Comparison of ENCODE assay signal across 17 cellular contexts in the genomic region with DNA sequence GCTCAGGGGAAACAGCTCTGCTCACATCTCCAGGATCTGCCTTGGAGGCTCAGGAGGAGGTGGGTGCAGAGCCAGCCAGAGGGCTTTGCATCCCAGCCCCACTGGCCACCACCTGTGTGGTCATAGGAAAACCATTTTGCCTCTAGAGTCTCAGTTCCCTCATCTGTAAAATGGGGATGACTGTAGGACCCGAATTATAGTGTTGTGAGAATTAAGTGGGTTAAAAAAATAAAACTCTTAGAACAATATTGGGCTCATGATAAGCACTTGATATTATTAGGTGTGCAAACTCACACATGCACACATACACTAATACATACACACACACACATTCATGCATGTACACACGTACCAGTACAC. TPM values are rescaled to one million over a fixed set of nuclear protein-coding genes. Genes with fewer than 3 reads are reported as not detected.
A peak's percentile ranks its signal among the peaks of the same experiment; 100 is the strongest.
DNase-seq lines count a peak whose midpoint lies in the region; ATAC-seq, FAIRE-seq and TF ChIP-seq lines count a peak whose summit lies in the region.
"Had no signal": no experiment of that assay in that cellular context is flagged by ENCODE, and none has a peak within 500 bp of the region (broad histone marks: within the 10 kb centered on the region; RNA-seq: fewer than 3 reads in every experiment).

No MANE protein-coding gene starts in this region.

- no peak overlapping the region for H3K9ac ChIP-seq in rectal smooth muscle tissue (ENCODE audit: low read length)

- H3K36me3 ChIP-seq in heart left ventricle (no peaks in the 10 kb centered on the region), rectal smooth muscle tissue (ENCODE audit: control insufficient read depth, insufficient read depth, low read length) (no peaks in the 10 kb centered on the region)

- H3K27me3 Mint-ChIP-seq in natural killer cell treated with Interleukin-12 subunit alpha and Interleukin-12 subunit beta and Interleukin-15 and Interleukin-18, amount 100 ng/mL, for 72 hours, result peaks cover 34 to 42% of the 10 kb centered on the region in 2 donors

- no peaks in the 10 kb centered on the region for H3K36me3 Mint-ChIP-seq in natural killer cell treated with Interleukin-12 subunit alpha and Interleukin-12 subunit beta and Interleukin-15 and Interleukin-18, amount 100 ng/mL, for 72 hours

- WGBS in heart left ventricle, 4 donors, result 59 to 94% (median 72%) methylated on average over 2 of the region's 2 CpGs

- peak; percentile 5 for FAIRE-seq in urothelium cell line (lab: Jason Lieb, UNC)
- FAIRE-seq: A204.1, G401.6 had no signal

- H3K9me3 Mint-ChIP-seq in natural killer cell treated with Interleukin-12 subunit alpha and Interleukin-12 subunit beta and Interleukin-15 and Interleukin-18, amount 100 ng/mL, for 72 hours, result no peaks in the 10 kb centered on the region
- H3K9me3 Mint-ChIP-seq: H9; stimulated activated naive B cell treated with anti-CD40 and anti-IgM and Interleukin-4, amounts not matched to agents 10 μg/mL and 1 μg/mL and 100 μg/mL, for 72 hours had no signal

- H3K27me3 ChIP-seq in heart left ventricle (peaks cover 0 to 39% (median 9%) of the 10 kb centered on the region in 9 donors), rectal smooth muscle tissue (ENCODE audit: control insufficient read depth, insufficient read depth, low read length) (peaks cover 4% of the 10 kb centered on the region)

- no peaks in the 10 kb centered on the region for H3K9me3 ChIP-seq in heart left ventricle

- H3K4me3 ChIP-seq in heart left ventricle (peak overlapping the region in 2 of 12 donors; percentile 16 to 24), fibroblast of the aortic adventitia (ENCODE audit: low read depth, low read length) (peak overlapping the region; percentile 48), rectal smooth muscle tissue (ENCODE audit: low read length) (no peak overlapping the region)

- peaks cover 0 to 6% of the 10 kb centered on the region in 2 donors for H3K4me1 Mint-ChIP-seq in natural killer cell treated with Interleukin-12 subunit alpha and Interleukin-12 subunit beta and Interleukin-15 and Interleukin-18, amount 100 ng/mL, for 72 hours (ENCODE audit: low read depth in 2 of 2)
- H3K4me1 Mint-ChIP-seq: stimulated activated naive B cell treated with anti-CD40 and anti-IgM and Interleukin-4, amounts not matched to agents 10 μg/mL and 1 μg/mL and 100 μg/mL, for 72 hours had no signal

- DNase-seq in heart left ventricle, result no peak
- DNase-seq in cardiac septum (ENCODE audit: low spot score), result no peak
- DNase-seq in fibroblast of the aortic adventitia (ENCODE audit: low read depth), result no peak
- peak; percentile 30 for DNase-seq in urothelium cell line (ENCODE audit: low spot score)
- DNase-seq in RPMI8226, result no peak
- no peak for DNase-seq in OCI-M2 (lab: John Stamatoyannopoulos, UW; ENCODE audit: unreplicated experiment)
- no peak for DNase-seq in natural killer cell treated with Interleukin-12 subunit alpha and Interleukin-12 subunit beta and Interleukin-15 and Interleukin-18, amount 100 ng/mL, for 72 hours (ENCODE audit: low spot score)
- DNase-seq: activated naive CD4-positive, alpha-beta T cell treated with Interleukin-2 at 50 U/mL for 16 hours; cerebellar nuclear complex; H9; NCI-H2029; stimulated activated CD4-positive, alpha-beta T cell treated with anti-CD3 and anti-CD28 coated beads, Interleukin-4, amount 100 ng/mL, for 4 hours; stimulated activated naive B cell treated with anti-CD40 and anti-IgM and Interleukin-4, amounts not matched to agents 10 μg/mL and 1 μg/mL and 100 μg/mL, for 72 hours had no signal

- peaks cover 0 to 26% (median 13%) of the 10 kb centered on the region in 12 donors for H3K4me1 ChIP-seq in heart left ventricle
- H3K4me1 ChIP-seq in rectal smooth muscle tissue (ENCODE audit: control insufficient read depth, insufficient read depth, low read length), result no peaks in the 10 kb centered on the region

- no peak for ATAC-seq in heart left ventricle
- no peak for ATAC-seq in natural killer cell treated with Interleukin-12 subunit alpha and Interleukin-12 subunit beta and Interleukin-15 and Interleukin-18, amount 100 ng/mL, for 72 hours
- ATAC-seq: stimulated activated naive B cell treated with anti-CD40 and anti-IgM and Interleukin-4, amounts not matched to agents 10 μg/mL and 1 μg/mL and 100 μg/mL, for 72 hours had no signal

- TF ChIP-seq POLR2A in heart left ventricle (IDR thresholded peaks at IDR 0.05), result no peak

- intact Hi-C loops in heart left ventricle (cut with DNase I) (no loop called here), cardiac septum (cut with DNase I) (no loop called here)

- no peak overlapping the region for H3K4me3 Mint-ChIP-seq in natural killer cell treated with Interleukin-12 subunit alpha and Interleukin-12 subunit beta and Interleukin-15 and Interleukin-18, amount 100 ng/mL, for 72 hours
- H3K4me3 Mint-ChIP-seq: H9; stimulated activated naive B cell treated with anti-CD40 and anti-IgM and Interleukin-4, amounts not matched to agents 10 μg/mL and 1 μg/mL and 100 μg/mL, for 72 hours had no signal

- H3K27ac ChIP-seq in heart left ventricle, result peak overlapping the region; percentile 26 to 90 (median 82)
- H3K27ac ChIP-seq in rectal smooth muscle tissue (ENCODE audit: low read depth, low read length), result peak overlapping the region; percentile 64
- H3K27ac ChIP-seq: VCaP had no signal

- TF ChIP-seq CTCF in heart left ventricle (IDR thresholded peaks at IDR 0.05) (no peak), fibroblast of the aortic adventitia (IDR thresholded peaks at IDR 0.05; ENCODE audit: insufficient read depth, low read length) (no peak)

- H3K27ac Mint-ChIP-seq in natural killer cell treated with Interleukin-12 subunit alpha and Interleukin-12 subunit beta and Interleukin-15 and Interleukin-18, amount 100 ng/mL, for 72 hours, result no peak overlapping the region
- H3K27ac Mint-ChIP-seq: stimulated activated naive B cell treated with anti-CD40 and anti-IgM and Interleukin-4, amounts not matched to agents 10 μg/mL and 1 μg/mL and 100 μg/mL, for 72 hours had no signal

RNA-seq across cellular contexts. Expression of a gene that starts 19.4 kb away (rescaled TPM):
- under 1 TPM in 3 of 9 donors, not detected in 6; 0.12 to 0.58 (median 0.29) TPM for total RNA-seq in heart left ventricle
- polyA plus RNA-seq in heart left ventricle, result under 1 TPM in 1 of 2 donors, not detected in 1; 0.03 TPM
- 0.11 TPM for total RNA-seq in cardiac septum
- total RNA-seq in fibroblast of the aortic adventitia (ENCODE audit: low replicate concordance), result not detected in 2 replicates
- total RNA-seq in natural killer cell treated with Interleukin-12 subunit alpha and Interleukin-12 subunit beta and Interleukin-15 and Interleukin-18, amount 100 ng/mL, for 72 hours, result not detected
